Comparison of ENCODE assay signal across 8 cellular contexts in genomic region chr1:109547412-109548320, GRCh38. TPM values are rescaled to one million over a fixed set of nuclear protein-coding genes. Genes with fewer than 3 reads are reported as not detected.
DNase-seq lines count a peak whose midpoint lies in the region; ATAC-seq and TF ChIP-seq lines count a peak whose summit lies in the region.

No MANE protein-coding gene starts in this region.

- peak overlapping the region; percentile 98 for H3K27ac Mint-ChIP-seq in activated T-helper 17 cell treated with anti-CD3 and anti-CD28 coated beads, Interleukin-2, amount 50 U/mL, for 72 hours

- no peaks in the 10 kb centered on the region for H3K9me3 ChIP-seq in heart right ventricle

- peak overlapping the region; percentile 59 to 98 (median 95) for H3K27ac ChIP-seq in heart right ventricle

- peak overlapping the region; percentile 90 for H3K4me3 Mint-ChIP-seq in activated T-helper 17 cell treated with anti-CD3 and anti-CD28 coated beads, Interleukin-2, amount 50 U/mL, for 72 hours

- H3K36me3 ChIP-seq in heart right ventricle, result no peaks in the 10 kb centered on the region

- H3K27me3 Mint-ChIP-seq in activated T-helper 17 cell treated with anti-CD3 and anti-CD28 coated beads, Interleukin-2, amount 50 U/mL, for 72 hours, result no peaks in the 10 kb centered on the region

- peak; percentile 12 to 17 for DNase-seq in activated CD4-positive, alpha-beta T cell treated with anti-CD3 and anti-CD28 coated beads for 4 hours
- no peak for DNase-seq in activated CD4-positive, alpha-beta T cell treated with anti-CD3 and anti-CD28 coated beads, Interleukin-2, amount 50 U/mL, for 1 hour
- DNase-seq in heart right ventricle, result no peak
- DNase-seq in retinal pigment epithelial cell (ENCODE audit: low read depth), result no peak
- no peak for DNase-seq in GM19240 (ENCODE audit: insufficient read length, low spot score)
- DNase-seq in COLO829 (ENCODE audit: low spot score), result no peak

- intact Hi-C loops in heart right ventricle (cut with DNase I), result loop anchor here (2.0 to 10.0 kb wide), 11 partner anchors 75 to 437 kb away; partner anchors contain the start of gene AHCYL1 (in 7 of the 10)

- no peak for TF ChIP-seq CTCF in heart right ventricle (IDR thresholded peaks at IDR 0.05)
- no peak for TF ChIP-seq CTCF in retinal pigment epithelial cell (conservative IDR thresholded peaks at IDR 0.05; ENCODE audit: low read depth, low read length)

- peak overlapping the region; percentile 69 to 96 (median 88) for H3K4me3 ChIP-seq in heart right ventricle
- peak overlapping the region; percentile 86 for H3K4me3 ChIP-seq in retinal pigment epithelial cell (ENCODE audit: low read length)

- H3K9me3 Mint-ChIP-seq in activated T-helper 17 cell treated with anti-CD3 and anti-CD28 coated beads, Interleukin-2, amount 50 U/mL, for 72 hours, result no peaks in the 10 kb centered on the region

- H3K36me3 Mint-ChIP-seq in activated T-helper 17 cell treated with anti-CD3 and anti-CD28 coated beads, Interleukin-2, amount 50 U/mL, for 72 hours (ENCODE audit: low read depth), result peaks cover 26% of the 10 kb centered on the region

- H3K4me1 Mint-ChIP-seq in activated T-helper 17 cell treated with anti-CD3 and anti-CD28 coated beads, Interleukin-2, amount 50 U/mL, for 72 hours, result peaks cover 9% of the 10 kb centered on the region

- peaks cover 0 to 54% (median 40%) of the 10 kb centered on the region in 9 donors for H3K4me1 ChIP-seq in heart right ventricle

- ATAC-seq in HG03521 (IDR thresholded peaks at IDR 0.05; ENCODE audit: unreplicated experiment), result peak; percentile 9
- no peak for ATAC-seq in activated T-helper 17 cell treated with anti-CD3 and anti-CD28 coated beads, Interleukin-2, amount 50 U/mL, for 72 hours (replicated peaks)
- ATAC-seq in heart right ventricle, result peak in 7 of 8 donors; percentile 6 to 41 (median 37)

- WGBS in heart right ventricle, 2 donors, result 11 to 14% methylated on average over 22 of the region's 22 CpGs

- H3K27me3 ChIP-seq in heart right ventricle, result no peaks in the 10 kb centered on the region

RNA-seq across cellular contexts. Expression of gene GNAI3, which starts 0.7 kb away (rescaled TPM):
- 10 to 100 TPM in 1 of 2 donors, 1 to 10 TPM in 1; 10.0 to 11.6 TPM for total RNA-seq in activated T-helper 17 cell treated with anti-CD3 and anti-CD28 coated beads, Interleukin-2, amount 50 U/mL, for 72 hours
- 1 to 10 TPM; 2.1 to 3.6 (median 2.8) TPM for total RNA-seq in heart right ventricle
- 1 to 10 TPM; 1.6 to 2.2 TPM for polyA plus RNA-seq in heart right ventricle

RNA-seq across cellular contexts. Expression of gene GPR61, which starts 8.0 kb away (rescaled TPM):
- total RNA-seq in activated T-helper 17 cell treated with anti-CD3 and anti-CD28 coated beads, Interleukin-2, amount 50 U/mL, for 72 hours, result under 1 TPM in 1 of 2 donors, not detected in 1; 0.45 TPM
- total RNA-seq in heart right ventricle, result 1 to 10 TPM in 1 of 10 donors, under 1 TPM in 7, not detected in 2; 0.11 to 1.0 (median 0.31) TPM
- polyA plus RNA-seq in heart right ventricle, result not detected

RNA-seq across cellular contexts. Expression of gene AMIGO1, which starts 38.1 kb away (rescaled TPM):
- total RNA-seq in activated T-helper 17 cell treated with anti-CD3 and anti-CD28 coated beads, Interleukin-2, amount 50 U/mL, for 72 hours, result 1 to 10 TPM; 1.1 to 1.2 TPM
- total RNA-seq in heart right ventricle, result 10 to 100 TPM; 11.9 to 16.6 (median 14.7) TPM
- 1 to 10 TPM; 2.8 to 4.0 TPM for polyA plus RNA-seq in heart right ventricle

RNA-seq across cellular contexts. Expression of gene CYB561D1, which starts 53.8 kb away (rescaled TPM):
- 10 to 100 TPM in 1 of 2 donors, 1 to 10 TPM in 1; 7.6 to 19.2 TPM for total RNA-seq in activated T-helper 17 cell treated with anti-CD3 and anti-CD28 coated beads, Interleukin-2, amount 50 U/mL, for 72 hours
- 1 to 10 TPM; 3.3 to 7.6 (median 4.5) TPM for total RNA-seq in heart right ventricle
- 1 to 10 TPM; 3.0 to 3.6 TPM for polyA plus RNA-seq in heart right ventricle

Comparison
In these comparisons a context has a peak if more than half of its experiments do, and no peak if none do; other contexts are left out.
1. DNase-seq: peak in activated CD4-positive, alpha-beta T cell treated with anti-CD3 and anti-CD28 coated beads for 4 hours (2 of 2); none in activated CD4-positive, alpha-beta T cell treated with anti-CD3 and anti-CD28 coated beads, Interleukin-2, amount 50 U/mL, for 1 hour (single experiment), heart right ventricle (0 of 2), retinal pigment epithelial cell (single experiment), GM19240 (single experiment) and COLO829 (single experiment).
2. RNA of gene AMIGO1, which starts 38.1 kb away (total RNA-seq): 11.9 to 16.6 TPM in heart right ventricle; 1.1 to 1.2 TPM in activated T-helper 17 cell treated with anti-CD3 and anti-CD28 coated beads, Interleukin-2, amount 50 U/mL, for 72 hours; every median in the first group is over 4 times any median in the second.